1 cellular context compared by ENCODE assay signal in the genomic region with DNA sequence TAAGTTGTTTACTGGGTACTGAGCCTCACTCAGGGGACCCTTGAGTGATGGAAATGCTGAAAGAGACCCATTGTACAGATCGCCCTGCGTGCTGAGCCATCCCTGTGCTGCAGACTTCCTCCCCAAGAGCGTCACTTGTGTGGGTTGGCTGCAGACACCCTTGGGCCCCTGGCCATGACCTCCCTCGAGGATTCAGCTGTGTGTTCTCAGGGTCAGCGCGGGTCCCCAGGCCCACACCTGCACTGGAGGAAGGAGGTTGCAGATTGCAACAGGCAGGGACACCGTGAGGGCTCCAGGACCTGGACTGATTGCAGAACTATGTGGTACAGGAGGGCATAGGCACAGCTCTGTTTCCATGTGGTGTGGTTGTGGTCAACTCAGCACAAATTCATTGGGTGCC.
TF ChIP-seq lines count a peak whose summit lies in the region.

No MANE protein-coding gene starts in this region.

TF ChIP-seq in GM12878, 131 proteins besides CTCF, POLR2A, EP300 and RAD21:
- TF ChIP-seq PML (IDR thresholded peaks at IDR 0.05; ENCODE audit: low read length) = no peak
- no peak for TF ChIP-seq SUPT20H (IDR thresholded peaks at IDR 0.05; ENCODE audit: borderline replicate concordance, control insufficient read depth, low read depth, low read length)
- no peak for TF ChIP-seq IKZF1 (conservative IDR thresholded peaks at IDR 0.05)
- TF ChIP-seq, protein P1, sequence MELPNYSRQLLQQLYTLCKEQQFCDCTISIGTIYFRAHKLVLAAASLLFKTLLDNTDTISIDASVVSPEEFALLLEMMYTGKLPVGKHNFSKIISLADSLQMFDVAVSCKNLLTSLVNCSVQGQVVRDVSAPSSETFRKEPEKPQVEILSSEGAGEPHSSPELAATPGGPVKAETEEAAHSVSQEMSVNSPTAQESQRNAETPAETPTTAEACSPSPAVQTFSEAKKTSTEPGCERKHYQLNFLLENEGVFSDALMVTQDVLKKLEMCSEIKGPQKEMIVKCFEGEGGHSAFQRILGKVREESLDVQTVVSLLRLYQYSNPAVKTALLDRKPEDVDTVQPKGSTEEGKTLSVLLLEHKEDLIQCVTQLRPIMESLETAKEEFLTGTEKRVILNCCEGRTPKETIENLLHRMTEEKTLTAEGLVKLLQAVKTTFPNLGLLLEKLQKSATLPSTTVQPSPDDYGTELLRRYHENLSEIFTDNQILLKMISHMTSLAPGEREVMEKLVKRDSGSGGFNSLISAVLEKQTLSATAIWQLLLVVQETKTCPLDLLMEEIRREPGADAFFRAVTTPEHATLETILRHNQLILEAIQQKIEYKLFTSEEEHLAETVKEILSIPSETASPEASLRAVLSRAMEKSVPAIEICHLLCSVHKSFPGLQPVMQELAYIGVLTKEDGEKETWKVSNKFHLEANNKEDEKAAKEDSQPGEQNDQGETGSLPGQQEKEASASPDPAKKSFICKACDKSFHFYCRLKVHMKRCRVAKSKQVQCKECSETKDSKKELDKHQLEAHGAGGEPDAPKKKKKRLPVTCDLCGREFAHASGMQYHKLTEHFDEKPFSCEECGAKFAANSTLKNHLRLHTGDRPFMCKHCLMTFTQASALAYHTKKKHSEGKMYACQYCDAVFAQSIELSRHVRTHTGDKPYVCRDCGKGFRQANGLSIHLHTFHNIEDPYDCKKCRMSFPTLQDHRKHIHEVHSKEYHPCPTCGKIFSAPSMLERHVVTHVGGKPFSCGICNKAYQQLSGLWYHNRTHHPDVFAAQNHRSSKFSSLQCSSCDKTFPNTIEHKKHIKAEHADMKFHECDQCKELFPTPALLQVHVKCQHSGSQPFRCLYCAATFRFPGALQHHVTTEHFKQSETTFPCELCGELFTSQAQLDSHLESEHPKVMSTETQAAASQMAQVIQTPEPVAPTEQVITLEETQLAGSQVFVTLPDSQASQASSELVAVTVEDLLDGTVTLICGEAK (IDR thresholded peaks at IDR 0.05; ENCODE audit: borderline replicate concordance) = no peak
- no peak for TF ChIP-seq HDGF (IDR thresholded peaks at IDR 0.05)
- TF ChIP-seq YY1 (IDR thresholded peaks at IDR 0.05; ENCODE audit: low read depth, low read length) = no peak
